ENCODE assay signal across 8 cellular contexts in genomic region chr15:55992769-55993110, GRCh38. TPM values are rescaled to one million over a fixed set of nuclear protein-coding genes. Genes with fewer than 3 reads are reported as not detected.
A peak's percentile ranks its signal among the peaks of the same experiment; 100 is the strongest.
DNase-seq lines count a peak whose midpoint lies in the region; ATAC-seq and TF ChIP-seq lines count a peak whose summit lies in the region.

No MANE protein-coding gene starts in this region.

- ATAC-seq in T-cell (replicated peaks in 1 of 4), result no peak
- ATAC-seq in HG03108 (IDR thresholded peaks at IDR 0.05; ENCODE audit: unreplicated experiment), result no peak
- no peak for ATAC-seq in GM18498 (IDR thresholded peaks at IDR 0.05; ENCODE audit: unreplicated experiment)
- no peak for ATAC-seq in omental fat pad (ENCODE audit: low FRiP score)
- ATAC-seq in left lobe of liver, result no peak

- H3K4me3 ChIP-seq in GM08714 (ENCODE audit: low read length) (peak overlapping the region; percentile 91), fibroblast of villous mesenchyme (ENCODE audit: low read depth, low read length) (peak overlapping the region; percentile 84), rectal smooth muscle tissue (ENCODE audit: low read length) (peak overlapping the region; percentile 78)

- no peaks in the 10 kb centered on the region for H3K4me1 ChIP-seq in rectal smooth muscle tissue (ENCODE audit: control insufficient read depth, insufficient read depth, low read length)

- no peak for DNase-seq in T-cell
- peak; percentile 85 for DNase-seq in fibroblast of villous mesenchyme (ENCODE audit: low read depth)
- DNase-seq in omental fat pad (ENCODE audit: low spot score), result no peak
- DNase-seq in left lobe of liver (ENCODE audit: low spot score), result no peak

- H3K9me3 Mint-ChIP-seq in T-cell, result no peaks in the 10 kb centered on the region

- peak overlapping the region; percentile 35 for H3K9ac ChIP-seq in rectal smooth muscle tissue (ENCODE audit: low read length)

- H3K27me3 Mint-ChIP-seq in T-cell, result no peaks in the 10 kb centered on the region

- peaks cover 18 to 22% (median 19%) of the 10 kb centered on the region in 3 donors for H3K4me1 Mint-ChIP-seq in T-cell

- TF ChIP-seq CTCF in fibroblast of villous mesenchyme (IDR thresholded peaks at IDR 0.05; ENCODE audit: insufficient read depth, low read depth, low read length) (no peak), omental fat pad (IDR thresholded peaks at IDR 0.05) (no peak)

- H3K36me3 ChIP-seq in rectal smooth muscle tissue (ENCODE audit: control insufficient read depth, insufficient read depth, low read length), result no peaks in the 10 kb centered on the region

- no peaks in the 10 kb centered on the region for H3K36me3 Mint-ChIP-seq in T-cell

- POLR2A ChIA-PET in T-cell (lab: Charles Lee), result no interaction called here

- peak overlapping the region; percentile 87 for H3K27ac ChIP-seq in rectal smooth muscle tissue (ENCODE audit: low read depth, low read length)

- CTCF ChIA-PET in T-cell (lab: Charles Lee), result interaction anchor here (0.8 to 1.6 kb wide), 2 partner anchors 60 to 252 kb away, joined by 3 read pairs; no protein-coding TSS in a partner anchor

- H3K27me3 ChIP-seq in rectal smooth muscle tissue (ENCODE audit: control insufficient read depth, insufficient read depth, low read length), result peaks cover 2% of the 10 kb centered on the region

- peak overlapping the region in 1 of 2 donors; percentile 84 for H3K27ac Mint-ChIP-seq in T-cell

- peak overlapping the region; percentile 84 to 87 (median 85) for H3K4me3 Mint-ChIP-seq in T-cell

RNA-seq across cellular contexts. Expression of gene NEDD4, which starts 0.7 kb away (rescaled TPM):
- total RNA-seq in T-cell (1 to 10 TPM; 2.2 to 8.6 (median 5.1) TPM), fibroblast of villous mesenchyme (29.6 and 45.3 TPM in 2 replicates), omental fat pad (10 to 100 TPM in 3 of 4 donors, 1 to 10 TPM in 1; 9.5 to 40.5 (median 15.6) TPM), left lobe of liver (15.3 TPM)
